1 cellular context compared by ENCODE assay signal in genomic region chr10:86756511-86757109, GRCh38.
TF ChIP-seq lines count a peak whose summit lies in the region.

Gene BMPR1A (plus strand): TSS chr10:86756619. CDS start chr10:86876019, 119,400 bp downstream.

TF ChIP-seq in K562, 482 proteins besides CTCF, POLR2A, EP300 and RAD21 (continued from another document):
- TF ChIP-seq, protein P1, sequence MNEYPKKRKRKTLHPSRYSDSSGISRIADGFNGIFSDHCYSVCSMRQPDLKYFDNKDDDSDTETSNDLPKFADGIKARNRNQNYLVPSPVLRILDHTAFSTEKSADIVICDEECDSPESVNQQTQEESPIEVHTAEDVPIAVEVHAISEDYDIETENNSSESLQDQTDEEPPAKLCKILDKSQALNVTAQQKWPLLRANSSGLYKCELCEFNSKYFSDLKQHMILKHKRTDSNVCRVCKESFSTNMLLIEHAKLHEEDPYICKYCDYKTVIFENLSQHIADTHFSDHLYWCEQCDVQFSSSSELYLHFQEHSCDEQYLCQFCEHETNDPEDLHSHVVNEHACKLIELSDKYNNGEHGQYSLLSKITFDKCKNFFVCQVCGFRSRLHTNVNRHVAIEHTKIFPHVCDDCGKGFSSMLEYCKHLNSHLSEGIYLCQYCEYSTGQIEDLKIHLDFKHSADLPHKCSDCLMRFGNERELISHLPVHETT (CRISPR knock-in tag; conservative IDR thresholded peaks at IDR 0.05 in 1 of 2, IDR thresholded peaks at IDR 0.05 in 1 of 2): peak in 1 of 2 experiments; percentile 68; a peak in 1 of 4 replicates
- TF ChIP-seq PHF21A (IDR thresholded peaks at IDR 0.05; ENCODE audit: borderline replicate concordance, low read depth): 0 out of 2 replicates have a peak, but pooled peaks have one; percentile 28
- TF ChIP-seq NUFIP1 (IDR thresholded peaks at IDR 0.05; ENCODE audit: partially characterized antibody): no peak
- TF ChIP-seq ZNF830 (CRISPR knock-in tag; IDR thresholded peaks at IDR 0.05): no peak
- TF ChIP-seq EGR1 (conservative IDR thresholded peaks at IDR 0.05): peak; percentile 33
- TF ChIP-seq, protein P2, sequence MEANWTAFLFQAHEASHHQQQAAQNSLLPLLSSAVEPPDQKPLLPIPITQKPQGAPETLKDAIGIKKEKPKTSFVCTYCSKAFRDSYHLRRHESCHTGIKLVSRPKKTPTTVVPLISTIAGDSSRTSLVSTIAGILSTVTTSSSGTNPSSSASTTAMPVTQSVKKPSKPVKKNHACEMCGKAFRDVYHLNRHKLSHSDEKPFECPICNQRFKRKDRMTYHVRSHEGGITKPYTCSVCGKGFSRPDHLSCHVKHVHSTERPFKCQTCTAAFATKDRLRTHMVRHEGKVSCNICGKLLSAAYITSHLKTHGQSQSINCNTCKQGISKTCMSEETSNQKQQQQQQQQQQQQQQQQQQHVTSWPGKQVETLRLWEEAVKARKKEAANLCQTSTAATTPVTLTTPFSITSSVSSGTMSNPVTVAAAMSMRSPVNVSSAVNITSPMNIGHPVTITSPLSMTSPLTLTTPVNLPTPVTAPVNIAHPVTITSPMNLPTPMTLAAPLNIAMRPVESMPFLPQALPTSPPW (CRISPR knock-in tag; IDR thresholded peaks at IDR 0.05): peak; percentile 98
- TF ChIP-seq CXXC5 (CRISPR knock-in tag; IDR thresholded peaks at IDR 0.05): peak; percentile 19; the same call in 1 of the 2 replicates
- TF ChIP-seq, protein P3, sequence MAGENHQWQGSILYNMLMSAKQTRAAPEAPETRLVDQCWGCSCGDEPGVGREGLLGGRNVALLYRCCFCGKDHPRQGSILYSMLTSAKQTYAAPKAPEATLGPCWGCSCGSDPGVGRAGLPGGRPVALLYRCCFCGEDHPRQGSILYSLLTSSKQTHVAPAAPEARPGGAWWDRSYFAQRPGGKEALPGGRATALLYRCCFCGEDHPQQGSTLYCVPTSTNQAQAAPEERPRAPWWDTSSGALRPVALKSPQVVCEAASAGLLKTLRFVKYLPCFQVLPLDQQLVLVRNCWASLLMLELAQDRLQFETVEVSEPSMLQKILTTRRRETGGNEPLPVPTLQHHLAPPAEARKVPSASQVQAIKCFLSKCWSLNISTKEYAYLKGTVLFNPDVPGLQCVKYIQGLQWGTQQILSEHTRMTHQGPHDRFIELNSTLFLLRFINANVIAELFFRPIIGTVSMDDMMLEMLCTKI (IDR thresholded peaks at IDR 0.05; ENCODE audit: partially characterized antibody): no peak
- TF ChIP-seq, protein P4, sequence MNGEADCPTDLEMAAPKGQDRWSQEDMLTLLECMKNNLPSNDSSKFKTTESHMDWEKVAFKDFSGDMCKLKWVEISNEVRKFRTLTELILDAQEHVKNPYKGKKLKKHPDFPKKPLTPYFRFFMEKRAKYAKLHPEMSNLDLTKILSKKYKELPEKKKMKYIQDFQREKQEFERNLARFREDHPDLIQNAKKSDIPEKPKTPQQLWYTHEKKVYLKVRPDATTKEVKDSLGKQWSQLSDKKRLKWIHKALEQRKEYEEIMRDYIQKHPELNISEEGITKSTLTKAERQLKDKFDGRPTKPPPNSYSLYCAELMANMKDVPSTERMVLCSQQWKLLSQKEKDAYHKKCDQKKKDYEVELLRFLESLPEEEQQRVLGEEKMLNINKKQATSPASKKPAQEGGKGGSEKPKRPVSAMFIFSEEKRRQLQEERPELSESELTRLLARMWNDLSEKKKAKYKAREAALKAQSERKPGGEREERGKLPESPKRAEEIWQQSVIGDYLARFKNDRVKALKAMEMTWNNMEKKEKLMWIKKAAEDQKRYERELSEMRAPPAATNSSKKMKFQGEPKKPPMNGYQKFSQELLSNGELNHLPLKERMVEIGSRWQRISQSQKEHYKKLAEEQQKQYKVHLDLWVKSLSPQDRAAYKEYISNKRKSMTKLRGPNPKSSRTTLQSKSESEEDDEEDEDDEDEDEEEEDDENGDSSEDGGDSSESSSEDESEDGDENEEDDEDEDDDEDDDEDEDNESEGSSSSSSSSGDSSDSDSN (IDR thresholded peaks at IDR 0.05; ENCODE audit: borderline replicate concordance in 1 of 2, low read depth in 2 of 2, low read length in 2 of 2): peak in 1 of 2 experiments; percentile 61; a peak in 1 of 4 replicates
- peak; percentile 33; the same call in 1 of the 2 replicates for TF ChIP-seq PHF8 (IDR thresholded peaks at IDR 0.05; ENCODE audit: borderline replicate concordance, low read length)
- TF ChIP-seq, protein P5, sequence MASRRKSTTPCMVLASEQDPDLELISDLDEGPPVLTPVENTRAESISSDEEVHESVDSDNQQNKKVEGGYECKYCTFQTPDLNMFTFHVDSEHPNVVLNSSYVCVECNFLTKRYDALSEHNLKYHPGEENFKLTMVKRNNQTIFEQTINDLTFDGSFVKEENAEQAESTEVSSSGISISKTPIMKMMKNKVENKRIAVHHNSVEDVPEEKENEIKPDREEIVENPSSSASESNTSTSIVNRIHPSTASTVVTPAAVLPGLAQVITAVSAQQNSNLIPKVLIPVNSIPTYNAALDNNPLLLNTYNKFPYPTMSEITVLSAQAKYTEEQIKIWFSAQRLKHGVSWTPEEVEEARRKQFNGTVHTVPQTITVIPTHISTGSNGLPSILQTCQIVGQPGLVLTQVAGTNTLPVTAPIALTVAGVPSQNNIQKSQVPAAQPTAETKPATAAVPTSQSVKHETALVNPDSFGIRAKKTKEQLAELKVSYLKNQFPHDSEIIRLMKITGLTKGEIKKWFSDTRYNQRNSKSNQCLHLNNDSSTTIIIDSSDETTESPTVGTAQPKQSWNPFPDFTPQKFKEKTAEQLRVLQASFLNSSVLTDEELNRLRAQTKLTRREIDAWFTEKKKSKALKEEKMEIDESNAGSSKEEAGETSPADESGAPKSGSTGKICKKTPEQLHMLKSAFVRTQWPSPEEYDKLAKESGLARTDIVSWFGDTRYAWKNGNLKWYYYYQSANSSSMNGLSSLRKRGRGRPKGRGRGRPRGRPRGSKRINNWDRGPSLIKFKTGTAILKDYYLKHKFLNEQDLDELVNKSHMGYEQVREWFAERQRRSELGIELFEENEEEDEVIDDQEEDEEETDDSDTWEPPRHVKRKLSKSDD (conservative IDR thresholded peaks at IDR 0.05; ENCODE audit: low read length): no peak
- peak in 1 of 2 experiments; percentile 59; a peak in 2 of 4 replicates for TF ChIP-seq MAZ (CRISPR knock-in tag; conservative IDR thresholded peaks at IDR 0.05 in 1 of 2, IDR thresholded peaks at IDR 0.05 in 1 of 2)
- peak; percentile 76; the same call in 1 of the 2 replicates for TF ChIP-seq ZNF644 (tag; IDR thresholded peaks at IDR 0.05; ENCODE audit: low read depth)
- TF ChIP-seq ZNF764 (CRISPR knock-in tag; IDR thresholded peaks at IDR 0.05; ENCODE audit: low read depth): no peak
- peak; percentile 2 for TF ChIP-seq TAF1 (IDR thresholded peaks at IDR 0.05; ENCODE audit: control insufficient read depth, extremely low read depth, insufficient read depth, low read length, severe bottlenecking)
- peak; percentile 55 for TF ChIP-seq RBFOX2 (IDR thresholded peaks at IDR 0.05; ENCODE audit: low read depth, low read length)
- 0 out of 2 replicates have a peak, but pooled peaks have one; percentile 43 for TF ChIP-seq CGGBP1 (CRISPR knock-in tag; IDR thresholded peaks at IDR 0.05)
- TF ChIP-seq, protein P6, sequence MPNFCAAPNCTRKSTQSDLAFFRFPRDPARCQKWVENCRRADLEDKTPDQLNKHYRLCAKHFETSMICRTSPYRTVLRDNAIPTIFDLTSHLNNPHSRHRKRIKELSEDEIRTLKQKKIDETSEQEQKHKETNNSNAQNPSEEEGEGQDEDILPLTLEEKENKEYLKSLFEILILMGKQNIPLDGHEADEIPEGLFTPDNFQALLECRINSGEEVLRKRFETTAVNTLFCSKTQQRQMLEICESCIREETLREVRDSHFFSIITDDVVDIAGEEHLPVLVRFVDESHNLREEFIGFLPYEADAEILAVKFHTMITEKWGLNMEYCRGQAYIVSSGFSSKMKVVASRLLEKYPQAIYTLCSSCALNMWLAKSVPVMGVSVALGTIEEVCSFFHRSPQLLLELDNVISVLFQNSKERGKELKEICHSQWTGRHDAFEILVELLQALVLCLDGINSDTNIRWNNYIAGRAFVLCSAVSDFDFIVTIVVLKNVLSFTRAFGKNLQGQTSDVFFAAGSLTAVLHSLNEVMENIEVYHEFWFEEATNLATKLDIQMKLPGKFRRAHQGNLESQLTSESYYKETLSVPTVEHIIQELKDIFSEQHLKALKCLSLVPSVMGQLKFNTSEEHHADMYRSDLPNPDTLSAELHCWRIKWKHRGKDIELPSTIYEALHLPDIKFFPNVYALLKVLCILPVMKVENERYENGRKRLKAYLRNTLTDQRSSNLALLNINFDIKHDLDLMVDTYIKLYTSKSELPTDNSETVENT (CRISPR knock-in tag; IDR thresholded peaks at IDR 0.05): peak; percentile 67; the same call in 1 of the 2 replicates
- TF ChIP-seq POLR2G (IDR thresholded peaks at IDR 0.05; ENCODE audit: low read depth, low read length): peak; percentile 64
- peak; percentile 93 for TF ChIP-seq ZNF263 (CRISPR knock-in tag; IDR thresholded peaks at IDR 0.05; ENCODE audit: borderline replicate concordance)
- peak; percentile 34; the same call in 1 of the 2 replicates for TF ChIP-seq FOXP1 (CRISPR knock-in tag; IDR thresholded peaks at IDR 0.05)
- TF ChIP-seq ZBTB7A (IDR thresholded peaks at IDR 0.05; ENCODE audit: borderline replicate concordance, control insufficient read depth, low read depth, low read length): peak; percentile 45; the same call in 1 of the 2 replicates
- TF ChIP-seq HINFP (tag; conservative IDR thresholded peaks at IDR 0.05; ENCODE audit: low read depth): peak; percentile 69
- TF ChIP-seq KLF13 (tag; IDR thresholded peaks at IDR 0.05; ENCODE audit: borderline replicate concordance, low read depth): no peak
- TF ChIP-seq, protein P7, sequence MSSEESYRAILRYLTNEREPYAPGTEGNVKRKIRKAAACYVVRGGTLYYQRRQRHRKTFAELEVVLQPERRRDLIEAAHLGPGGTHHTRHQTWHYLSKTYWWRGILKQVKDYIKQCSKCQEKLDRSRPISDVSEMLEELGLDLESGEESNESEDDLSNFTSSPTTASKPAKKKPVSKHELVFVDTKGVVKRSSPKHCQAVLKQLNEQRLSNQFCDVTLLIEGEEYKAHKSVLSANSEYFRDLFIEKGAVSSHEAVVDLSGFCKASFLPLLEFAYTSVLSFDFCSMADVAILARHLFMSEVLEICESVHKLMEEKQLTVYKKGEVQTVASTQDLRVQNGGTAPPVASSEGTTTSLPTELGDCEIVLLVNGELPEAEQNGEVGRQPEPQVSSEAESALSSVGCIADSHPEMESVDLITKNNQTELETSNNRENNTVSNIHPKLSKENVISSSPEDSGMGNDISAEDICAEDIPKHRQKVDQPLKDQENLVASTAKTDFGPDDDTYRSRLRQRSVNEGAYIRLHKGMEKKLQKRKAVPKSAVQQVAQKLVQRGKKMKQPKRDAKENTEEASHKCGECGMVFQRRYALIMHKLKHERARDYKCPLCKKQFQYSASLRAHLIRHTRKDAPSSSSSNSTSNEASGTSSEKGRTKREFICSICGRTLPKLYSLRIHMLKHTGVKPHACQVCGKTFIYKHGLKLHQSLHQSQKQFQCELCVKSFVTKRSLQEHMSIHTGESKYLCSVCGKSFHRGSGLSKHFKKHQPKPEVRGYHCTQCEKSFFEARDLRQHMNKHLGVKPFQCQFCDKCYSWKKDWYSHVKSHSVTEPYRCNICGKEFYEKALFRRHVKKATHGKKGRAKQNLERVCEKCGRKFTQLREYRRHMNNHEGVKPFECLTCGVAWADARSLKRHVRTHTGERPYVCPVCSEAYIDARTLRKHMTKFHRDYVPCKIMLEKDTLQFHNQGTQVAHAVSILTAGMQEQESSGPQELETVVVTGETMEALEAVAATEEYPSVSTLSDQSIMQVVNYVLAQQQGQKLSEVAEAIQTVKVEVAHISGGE (CRISPR knock-in tag; IDR thresholded peaks at IDR 0.05): peak in 1 of 3 experiments; percentile 70; a peak in 1 of 6 replicates
- TF ChIP-seq NONO (IDR thresholded peaks at IDR 0.05; ENCODE audit: low read depth in 2 of 2, low read length in 1 of 2): peak in 1 of 2 experiments; percentile 42; a peak in 1 of 4 replicates
- TF ChIP-seq CTBP1 (IDR thresholded peaks at IDR 0.05; ENCODE audit: borderline replicate concordance): peak; percentile 39
- TF ChIP-seq ARID4B (CRISPR knock-in tag; IDR thresholded peaks at IDR 0.05): peak; percentile 20; the same call in 1 of the 2 replicates
- TF ChIP-seq PRPF4 (IDR thresholded peaks at IDR 0.05; ENCODE audit: insufficient read depth, low read depth, low read length, poor library complexity, severe bottlenecking): peak; percentile 25
- no peak for TF ChIP-seq XRCC4 (IDR thresholded peaks at IDR 0.05; ENCODE audit: extremely low read depth, insufficient read depth, insufficient read length)
- peak; percentile 10 for TF ChIP-seq CCNT2 (IDR thresholded peaks at IDR 0.05; ENCODE audit: borderline replicate concordance, extremely low read depth, insufficient read length, low read depth, low read length)
